8 cellular contexts compared by ENCODE assay signal in the genomic region with DNA sequence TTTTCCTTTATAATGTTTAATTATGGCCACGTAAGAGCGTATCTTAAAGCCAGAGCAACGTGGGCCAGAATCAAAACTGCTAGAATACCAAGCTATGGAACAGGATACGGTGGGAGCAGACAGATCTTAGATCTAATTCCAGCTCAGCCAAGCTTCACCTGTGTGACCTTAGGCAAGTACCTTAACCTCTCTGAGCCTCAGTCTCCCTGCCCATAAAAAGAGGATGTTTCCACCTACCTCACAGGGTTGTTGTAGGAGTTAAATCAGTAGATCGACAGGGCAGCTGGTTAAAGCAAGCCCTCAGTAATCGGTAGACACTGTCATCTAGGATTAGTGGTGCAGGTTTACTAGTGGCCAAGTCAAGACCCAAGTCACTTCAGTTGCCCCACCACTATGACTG.
"Had no signal": no experiment of that assay in that cellular context is flagged by ENCODE, and none has a peak within 500 bp of the region (broad histone marks: within the 10 kb centered on the region; RNA-seq: fewer than 3 reads in every experiment).

No MANE protein-coding gene starts in this region.

- FAIRE-seq: H54, HTR-8/SVneo had no signal

- H3K27ac ChIP-seq: GM23248 had no signal

- H3K27ac Mint-ChIP-seq: H9, IgD-negative memory B cell had no signal

- H3K4me3 ChIP-seq: GM23248 had no signal

- H2AFZ ChIP-seq: GM23248 had no signal

- DNase-seq: GOT3, H9, HCEC 1CT, KG1 had no signal

- H3K4me1 Mint-ChIP-seq: IgD-negative memory B cell had no signal

- H3K36me3 Mint-ChIP-seq: IgD-negative memory B cell had no signal

- H3K9me3 Mint-ChIP-seq: H9 had no signal

- H3K9ac ChIP-seq: GM23248 had no signal

- H3K4me3 Mint-ChIP-seq: H9, IgD-negative memory B cell had no signal
